In genomic region chr5:135998889-135999288, GRCh38 we compare ENCODE assay signal across 1 cellular context.
TF ChIP-seq lines count a peak whose summit lies in the region.

No MANE protein-coding gene starts in this region.

TF ChIP-seq in HepG2, 621 proteins besides CTCF, POLR2A, EP300 and RAD21:
- TF ChIP-seq TRAFD1 (CRISPR knock-in tag; IDR thresholded peaks at IDR 0.05; ENCODE audit: borderline replicate concordance) (no peak), PRDM15 (CRISPR knock-in tag; IDR thresholded peaks at IDR 0.05) (no peak)
- TF ChIP-seq, protein P1, sequence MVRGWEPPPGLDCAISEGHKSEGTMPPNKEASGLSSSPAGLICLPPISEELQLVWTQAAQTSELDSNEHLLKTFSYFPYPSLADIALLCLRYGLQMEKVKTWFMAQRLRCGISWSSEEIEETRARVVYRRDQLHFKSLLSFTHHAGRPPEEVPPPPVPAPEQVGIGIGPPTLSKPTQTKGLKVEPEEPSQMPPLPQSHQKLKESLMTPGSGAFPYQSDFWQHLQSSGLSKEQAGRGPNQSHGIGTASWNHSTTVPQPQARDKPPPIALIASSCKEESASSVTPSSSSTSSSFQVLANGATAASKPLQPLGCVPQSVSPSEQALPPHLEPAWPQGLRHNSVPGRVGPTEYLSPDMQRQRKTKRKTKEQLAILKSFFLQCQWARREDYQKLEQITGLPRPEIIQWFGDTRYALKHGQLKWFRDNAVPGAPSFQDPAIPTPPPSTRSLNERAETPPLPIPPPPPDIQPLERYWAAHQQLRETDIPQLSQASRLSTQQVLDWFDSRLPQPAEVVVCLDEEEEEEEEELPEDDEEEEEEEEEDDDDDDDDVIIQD (CRISPR knock-in tag; IDR thresholded peaks at IDR 0.05; ENCODE audit: low read depth): no peak
